9 cellular contexts compared by ENCODE assay signal in the genomic region with DNA sequence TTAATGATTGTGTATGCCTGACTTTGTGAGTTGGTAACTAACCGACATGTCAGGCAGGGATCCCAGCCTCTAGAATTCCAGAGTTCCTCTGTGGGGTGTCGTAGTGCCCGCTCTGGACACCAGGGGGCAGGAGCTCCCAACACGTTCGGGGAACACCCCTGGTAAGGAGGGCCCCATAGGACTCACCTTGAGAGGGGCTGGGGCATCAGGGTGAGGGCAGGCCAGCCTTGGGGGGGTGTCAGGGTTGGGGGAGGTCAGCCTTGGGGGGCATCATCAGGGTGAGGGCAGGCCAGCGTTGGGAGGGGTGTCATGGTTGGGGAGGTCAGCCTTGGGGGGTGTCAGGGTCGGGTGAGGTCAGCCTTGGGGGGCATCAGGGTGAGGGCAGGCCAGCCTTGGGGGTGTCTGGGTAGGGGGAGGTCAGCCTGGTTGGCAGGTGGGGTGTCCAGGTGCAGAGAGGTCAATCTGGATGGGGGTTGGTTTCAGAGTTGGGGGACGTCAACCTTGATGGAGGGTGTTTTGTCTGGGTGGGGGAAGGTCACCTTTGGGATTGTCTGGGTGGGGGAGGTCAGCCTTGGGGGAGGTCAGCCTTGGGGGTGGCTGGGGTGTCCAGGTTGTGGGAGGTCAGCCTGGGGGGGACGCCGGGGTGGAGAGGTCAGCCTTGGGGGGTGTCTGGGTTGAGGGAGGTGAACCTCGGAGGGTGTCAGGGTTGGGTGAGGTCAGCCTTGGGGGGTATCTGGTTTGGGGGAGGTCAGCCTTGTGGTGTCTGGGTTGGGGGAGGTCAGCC. TPM values are rescaled to one million over a fixed set of nuclear protein-coding genes. Genes with fewer than 3 reads are reported as not detected.
DNase-seq lines count a peak whose midpoint lies in the region; ATAC-seq lines count a peak whose summit lies in the region.
"Had no signal": no experiment of that assay in that cellular context is flagged by ENCODE, and none has a peak within 500 bp of the region (broad histone marks: within the 10 kb centered on the region; RNA-seq: fewer than 3 reads in every experiment).

No MANE protein-coding gene starts in this region.

- no peak for ATAC-seq in GM19328 (IDR thresholded peaks at IDR 0.05; ENCODE audit: unreplicated experiment)

- no peak overlapping the region for H2BK15ac ChIP-seq in mesenchymal stem cell (ENCODE audit: low read depth, poor library complexity, severe bottlenecking)

- H3K79me1 ChIP-seq in mesenchymal stem cell (replicated peaks; ENCODE audit: low read length, poor library complexity, severe bottlenecking), result peaks cover 15% of the 10 kb centered on the region

- H3K9me3 ChIP-seq in mesenchymal stem cell (ENCODE audit: control insufficient read depth, low read length), result no peaks in the 10 kb centered on the region
- H3K9me3 ChIP-seq: BLaER1 had no signal

- no peak overlapping the region for H3K4me2 ChIP-seq in mesenchymal stem cell (ENCODE audit: low read length, poor library complexity, severe bottlenecking)
- H3K4me2 ChIP-seq: BLaER1 had no signal

- H3K4me3 ChIP-seq in mesenchymal stem cell (ENCODE audit: insufficient read depth in 1 of 2, low read depth in 1 of 2, low read length in 2 of 2), result no peak overlapping the region
- H3K4me3 ChIP-seq: BLaER1 had no signal

- DNase-seq in NCI-H146 (lab: John Stamatoyannopoulos, UW) (peak; percentile 29), NCI-H146 treated with DMSO at 0.1 percent for 48 hours (lab: John Stamatoyannopoulos, UW; ENCODE audit: unreplicated experiment) (no peak), NCI-H128 (lab: John Stamatoyannopoulos, UW; ENCODE audit: unreplicated experiment) (peak; percentile 47), dermis blood vessel endothelial cell (peak; percentile 80), mesenchymal stem cell (peak; percentile 58)
- DNase-seq in activated CD4-positive, alpha-beta T cell treated with anti-CD3 and anti-CD28 coated beads, Interleukin-2, amount 50 U/mL, for 1 hour, result peak; percentile 75
- peak; percentile 34 to 67 for DNase-seq in stimulated activated CD8-positive, alpha-beta memory T cell treated with anti-CD3 and anti-CD28 coated beads, Interleukin-4, amount 100 ng/mL, for 4 hours (ENCODE audit: low read depth in 2 of 2, low spot score in 1 of 2)

- peaks cover 46 to 55% of the 10 kb centered on the region in 2 experiments for H3K36me3 ChIP-seq in mesenchymal stem cell (ENCODE audit: control insufficient read depth in 1 of 2, insufficient read depth in 2 of 2, low read depth in 1 of 2, low read length in 2 of 2)

- H2BK120ac ChIP-seq in mesenchymal stem cell (ENCODE audit: low read depth, low read length), result no peak overlapping the region

- no peak overlapping the region for H3K23ac ChIP-seq in mesenchymal stem cell (ENCODE audit: low read length in 2 of 2)

- H4K8ac ChIP-seq in mesenchymal stem cell (ENCODE audit: low read length), result no peak overlapping the region

- no peaks in the 10 kb centered on the region for H3K27me3 ChIP-seq in mesenchymal stem cell (ENCODE audit: control insufficient read depth in 1 of 2, insufficient read depth in 1 of 2, low read length in 2 of 2)
- H3K27me3 ChIP-seq: BLaER1 had no signal

- no peak overlapping the region for H3K14ac ChIP-seq in mesenchymal stem cell (ENCODE audit: low read length in 2 of 2)

- H3K27ac ChIP-seq in mesenchymal stem cell (ENCODE audit: low read length, poor library complexity, severe bottlenecking), result no peak overlapping the region
- H3K27ac ChIP-seq: BLaER1 had no signal

- 68% methylated on average over 11 of the region's 11 CpGs for WGBS in mesenchymal stem cell

- H3K9ac ChIP-seq in mesenchymal stem cell (ENCODE audit: low read length), result no peak overlapping the region
- H3K9ac ChIP-seq: BLaER1 had no signal

- H4K91ac ChIP-seq in mesenchymal stem cell (ENCODE audit: low read length), result no peak overlapping the region

- no peak overlapping the region for H2AK5ac ChIP-seq in mesenchymal stem cell (ENCODE audit: low read length, severe bottlenecking)

- peaks cover 3% of the 10 kb centered on the region for H3K4me1 ChIP-seq in mesenchymal stem cell (ENCODE audit: control insufficient read depth, insufficient read depth, low read depth, low read length)
- H3K4me1 ChIP-seq: BLaER1 had no signal

- no peak overlapping the region for H2AFZ ChIP-seq in mesenchymal stem cell (ENCODE audit: low read depth, low read length)

- no peak overlapping the region for H3K4ac ChIP-seq in mesenchymal stem cell (ENCODE audit: low read depth in 1 of 2, low read length in 2 of 2)

- peak overlapping the region in 1 of 2 experiments; percentile 37 for H2BK12ac ChIP-seq in mesenchymal stem cell (ENCODE audit: low read length in 2 of 2)

- no peak overlapping the region for H2BK5ac ChIP-seq in mesenchymal stem cell (ENCODE audit: low read depth, low read length, poor library complexity, severe bottlenecking)

- no peak overlapping the region for H3K18ac ChIP-seq in mesenchymal stem cell (ENCODE audit: low read depth in 1 of 2, low read length in 2 of 2)

RNA-seq across cellular contexts. Expression of a gene that starts 45.6 kb away (rescaled TPM):
- 287 and 302 TPM in 2 replicates for total RNA-seq in dermis blood vessel endothelial cell
- polyA plus RNA-seq in mesenchymal stem cell (2013, experiment 1 of 2), result 67.0 TPM
- polyA plus RNA-seq in mesenchymal stem cell (2013, experiment 2 of 2), result 68.6 TPM

RNA-seq across cellular contexts. Expression of a gene that starts 59.6 kb away (rescaled TPM):
- total RNA-seq in dermis blood vessel endothelial cell, result 77.9 and 82.4 TPM in 2 replicates
- polyA plus RNA-seq in mesenchymal stem cell (2013, experiment 1 of 2), result 5.7 TPM
- 5.0 TPM for polyA plus RNA-seq in mesenchymal stem cell (2013, experiment 2 of 2)
